34 cellular contexts compared by ENCODE assay signal in the genomic region with DNA sequence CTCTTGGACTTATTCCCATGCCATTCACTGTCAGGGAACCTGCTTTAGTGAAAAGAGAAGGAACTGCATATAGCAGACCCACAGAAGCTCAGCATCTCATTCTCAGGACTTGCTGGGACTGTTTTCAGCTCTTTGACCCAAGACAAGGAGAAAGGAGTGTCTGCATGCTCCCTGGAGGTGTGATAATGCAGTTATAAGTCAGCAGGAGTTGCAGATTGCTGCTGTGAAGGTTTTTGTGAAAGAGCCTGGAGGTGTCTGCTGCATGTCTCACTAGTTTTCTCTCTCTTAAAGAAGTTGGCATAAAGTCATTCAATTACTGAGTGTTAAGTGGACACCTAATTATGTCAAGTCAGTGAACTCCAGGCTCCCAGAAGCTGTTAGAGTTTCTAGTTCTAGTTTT.
"Had no signal": no experiment of that assay in that cellular context is flagged by ENCODE, and none has a peak within 500 bp of the region (broad histone marks: within the 10 kb centered on the region; RNA-seq: fewer than 3 reads in every experiment).

No MANE protein-coding gene starts in this region.

- H3K27me3 ChIP-seq: MG63 had no signal

- H3K4me3 ChIP-seq: MG63 had no signal

- DNase-seq: Karpas-422, Kasumi-1, MG63, MM.1S, MV-4-11, NCI-H1048, NCI-H1092, NCI-H1092 treated with DMSO at 0.1 percent for 48 hours, NCI-H1105, NCI-H1105 treated with DMSO at 0.1 percent for 48 hours, NCI-H1417, NCI-H1417 treated with DMSO at 0.1 percent for 48 hours, NCI-H1436, NCI-H1436 treated with DMSO at 0.1 percent for 48 hours, NCI-H146, NCI-H1694, NCI-H1694 treated with DMSO at 0.1 percent for 48 hours, NCI-H187, NCI-H187 treated with DMSO at 0.1 percent for 48 hours, NCI-H1930, NCI-H2029, NCI-H2029 treated with DMSO at 0.1 percent for 48 hours, NCI-H2081, NCI-H2081 treated with DMSO at 0.1 percent for 48 hours, NCI-H2107, NCI-H2171, NCI-H2171 treated with DMSO at 0.1 percent for 48 hours, NCI-H2227 treated with DMSO at 0.1 percent for 48 hours, NCI-H226, NCI-H345, NCI-H446, NCI-H446 treated with DMSO at 0.1 percent for 48 hours, NCI-H510A, NCI-H510A treated with DMSO at 0.1 percent for 48 hours had no signal

- H3K36me3 ChIP-seq: MG63 had no signal

- H3K9me3 ChIP-seq: MG63 had no signal
